In genomic region chr6:158002249-158002950, GRCh38 we compare ENCODE assay signal across 10 cellular contexts. TPM values are rescaled to one million over a fixed set of nuclear protein-coding genes. Genes with fewer than 3 reads are reported as not detected.
DNase-seq lines count a peak whose midpoint lies in the region; ATAC-seq and TF ChIP-seq lines count a peak whose summit lies in the region.
"Had no signal": no experiment of that assay in that cellular context is flagged by ENCODE, and none has a peak within 500 bp of the region (broad histone marks: within the 10 kb centered on the region; RNA-seq: fewer than 3 reads in every experiment).

No MANE protein-coding gene starts in this region.

- H2AFZ ChIP-seq in DND-41 (ENCODE audit: low read depth, low read length), result no peak overlapping the region

- H3K27me3 ChIP-seq in DND-41 (ENCODE audit: insufficient read depth, low read length, poor library complexity) (no peaks in the 10 kb centered on the region), right cardiac atrium (ENCODE audit: control insufficient read depth, insufficient read depth) (no peaks in the 10 kb centered on the region)

- no peak overlapping the region for H3K4me3 Mint-ChIP-seq in activated CD8-positive, alpha-beta T cell treated with anti-CD3 and anti-CD28 coated beads for 36 hours

- 85% methylated on average over 6 of the region's 6 CpGs for WGBS in right cardiac atrium

- no peak overlapping the region for H3K9ac ChIP-seq in DND-41 (ENCODE audit: low read depth, low read length)

- intact Hi-C loops in activated CD8-positive, alpha-beta T cell treated with anti-CD3 and anti-CD28 coated beads for 36 hours (cut with micrococcal nuclease), result no loop called here
- intact Hi-C loops in right cardiac atrium (cut with DNase I), result no loop called here

- H3K27me3 Mint-ChIP-seq in activated CD8-positive, alpha-beta T cell treated with anti-CD3 and anti-CD28 coated beads for 36 hours, result no peaks in the 10 kb centered on the region

- H3K4me1 ChIP-seq in DND-41 (ENCODE audit: insufficient read depth, low read length) (peaks cover 28% of the 10 kb centered on the region), right cardiac atrium (ENCODE audit: control insufficient read depth, insufficient read depth, low read length) (peaks cover 12% of the 10 kb centered on the region)

- ATAC-seq in DND-41 (ENCODE audit: insufficient read depth, low read depth) (peak; percentile 15; the same call in 1 of the 3 replicates), right cardiac atrium (peak in 1 of 2 donors; percentile 22), HG03280 (IDR thresholded peaks at IDR 0.05; ENCODE audit: unreplicated experiment) (no peak), HG02870 (IDR thresholded peaks at IDR 0.05; ENCODE audit: unreplicated experiment) (no peak)
- peak; percentile 12 for ATAC-seq in activated CD8-positive, alpha-beta T cell treated with anti-CD3 and anti-CD28 coated beads for 36 hours

- peaks cover 59% of the 10 kb centered on the region for H3K79me2 ChIP-seq in DND-41 (ENCODE audit: insufficient read depth, low read length)

- H3K9me3 ChIP-seq in DND-41 (ENCODE audit: insufficient read depth, low read length, severe bottlenecking) (no peaks in the 10 kb centered on the region), right cardiac atrium (ENCODE audit: control insufficient read depth, low read length) (no peaks in the 10 kb centered on the region)

- CTCF ChIA-PET in activated CD8-positive, alpha-beta T cell treated with anti-CD3 and anti-CD28 coated beads for 36 hours (lab: Charles Lee), result interaction anchor here (0.7 to 3.5 kb wide), 3 partner anchors 11 to 24 kb away, joined by 3 to 16 read pairs (median 3); no protein-coding TSS in a partner anchor

- no peak overlapping the region for H3K4me2 ChIP-seq in DND-41 (ENCODE audit: insufficient read depth, low read length)

- H3K27ac Mint-ChIP-seq in activated CD8-positive, alpha-beta T cell treated with anti-CD3 and anti-CD28 coated beads for 36 hours, result no peak overlapping the region

- H3K36me3 ChIP-seq in DND-41 (ENCODE audit: insufficient read depth, low read length), result no peaks in the 10 kb centered on the region

- POLR2A ChIA-PET in activated CD8-positive, alpha-beta T cell treated with anti-CD3 and anti-CD28 coated beads for 36 hours (lab: Charles Lee), result interaction anchor here (0.7 to 1.3 kb wide), 3 partner anchors 9 to 29 kb away, joined by 3 to 5 read pairs (median 3); no protein-coding TSS in a partner anchor

- no peaks in the 10 kb centered on the region for H3K9me3 Mint-ChIP-seq in activated CD8-positive, alpha-beta T cell treated with anti-CD3 and anti-CD28 coated beads for 36 hours

- H4K20me1 ChIP-seq in DND-41 (ENCODE audit: insufficient read depth, low read length), result peaks cover 57% of the 10 kb centered on the region

- peaks cover 39% of the 10 kb centered on the region for H3K4me1 Mint-ChIP-seq in activated CD8-positive, alpha-beta T cell treated with anti-CD3 and anti-CD28 coated beads for 36 hours (ENCODE audit: low read depth)

- DNase-seq in DND-41 (no peak), right cardiac atrium (no peak), SHP77 treated with DMSO at 0.1 percent for 48 hours (lab: John Stamatoyannopoulos, UW) (no peak), iPS-NIHi11 (ENCODE audit: low spot score) (no peak)
- DNase-seq in activated CD8-positive, alpha-beta T cell treated with anti-CD3 and anti-CD28 coated beads for 36 hours, result no peak
- DNase-seq: glutamatergic neuron, NCI-H187 had no signal

- peaks cover 11% of the 10 kb centered on the region for H3K36me3 Mint-ChIP-seq in activated CD8-positive, alpha-beta T cell treated with anti-CD3 and anti-CD28 coated beads for 36 hours (ENCODE audit: low read depth)

- H3K27ac ChIP-seq in DND-41 (ENCODE audit: low read length), result peak overlapping the region; percentile 1; the same call in 1 of the 2 replicates
- peak overlapping the region; percentile 14 for H3K27ac ChIP-seq in right cardiac atrium (ENCODE audit: low read length)
- H3K27ac ChIP-seq in skin epidermis, result peak overlapping the region in 19 of 21 experiments; percentile 35 to 86 (median 67)

- TF ChIP-seq CTCF in DND-41 (IDR thresholded peaks at IDR 0.05; ENCODE audit: borderline replicate concordance, extremely low read depth, low read length, poor library complexity, severe bottlenecking), result no peak
- TF ChIP-seq CTCF in activated CD8-positive, alpha-beta T cell treated with anti-CD3 and anti-CD28 coated beads for 36 hours (IDR thresholded peaks at IDR 0.05), result no peak

- H3K4me3 ChIP-seq in DND-41 (ENCODE audit: low read depth in 1 of 2, low read length in 2 of 2) (no peak overlapping the region), right cardiac atrium (ENCODE audit: low read length) (no peak overlapping the region), skin epidermis (no peak overlapping the region)

RNA-seq across cellular contexts. Expression of gene SYNJ2, which starts 20.7 kb away (rescaled TPM):
- 10 to 100 TPM; 27.7 to 28.5 TPM for total RNA-seq in activated CD8-positive, alpha-beta T cell treated with anti-CD3 and anti-CD28 coated beads for 36 hours
- 10 to 100 TPM; 13.4 to 26.3 (median 20.4) TPM for total RNA-seq in right cardiac atrium
- polyA plus RNA-seq in right cardiac atrium, result 9.5 TPM

Comparison
In these comparisons a context has a peak if more than half of its experiments do, and no peak if none do; other contexts are left out.
1. ATAC-seq: peak in DND-41 (single experiment) and activated CD8-positive, alpha-beta T cell treated with anti-CD3 and anti-CD28 coated beads for 36 hours (single experiment); none in HG03280 (single experiment) and HG02870 (single experiment).
2. H3K27ac ChIP-seq: peak in every context shown above with its lines; median percentile 67 in skin epidermis; 14 in right cardiac atrium; 1 in DND-41.